In the genomic region with DNA sequence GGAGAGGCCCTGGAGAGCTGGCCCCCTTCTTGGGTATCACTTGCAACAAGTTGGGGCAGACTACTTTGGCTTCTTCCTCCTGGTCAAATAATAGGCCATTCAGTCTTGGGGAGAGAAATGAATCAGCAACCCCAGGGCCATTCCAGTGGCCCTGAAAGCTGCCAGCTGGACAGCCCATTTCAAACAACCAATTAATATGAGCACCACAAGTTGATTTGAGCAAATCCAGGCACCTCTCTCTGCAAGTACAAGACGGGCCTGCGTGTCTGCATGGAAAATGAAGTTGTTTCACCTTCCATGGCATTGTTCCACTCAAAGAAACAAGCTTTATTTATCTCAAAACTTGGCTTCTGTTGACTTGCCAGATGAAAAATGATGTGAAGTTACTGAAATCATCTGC, we compare ENCODE assay signal across 19 cellular contexts.
"Had no signal": no experiment of that assay in that cellular context is flagged by ENCODE, and none has a peak within 500 bp of the region (broad histone marks: within the 10 kb centered on the region; RNA-seq: fewer than 3 reads in every experiment).

No MANE protein-coding gene starts in this region.

- H3K9me3 ChIP-seq: pancreas had no signal

- H3K4me1 ChIP-seq: heart left ventricle, pancreas, psoas muscle, tibial artery had no signal

- H3K27me3 ChIP-seq: heart left ventricle, pancreas had no signal

- H3K27ac ChIP-seq: heart left ventricle, pancreas, psoas muscle, tibial artery had no signal

- H3K27ac Mint-ChIP-seq: activated CD8-positive, alpha-beta T cell treated with anti-CD3 and anti-CD28 coated beads, Interleukin-2, amount 10 ng/mL, durations not matched to agents 7 days and 5 days; activated naive CD4-positive, alpha-beta T cell treated with anti-CD3 and anti-CD28 coated beads, Interleukin-2, amount 50 U/mL, for 72 hours; nephron progenitor cell; stimulated activated effector memory CD8-positive, alpha-beta T cell treated with anti-CD3 and anti-CD28 coated beads, Interleukin-12 subunit alpha, Interleukin-12 subunit beta, amount 100 ng/mL, for 72 hours; stimulated activated naive CD8-positive, alpha-beta T cell treated with anti-CD3 and anti-CD28 coated beads, Interleukin-15, amount 100 ng/mL, for 72 hours had no signal

- H3K27me3 Mint-ChIP-seq: stimulated activated naive CD8-positive, alpha-beta T cell treated with anti-CD3 and anti-CD28 coated beads, Interleukin-15, amount 100 ng/mL, for 72 hours had no signal

- H3K36me3 ChIP-seq: heart left ventricle, pancreas, tibial artery had no signal

- H3K9me3 Mint-ChIP-seq: activated naive CD4-positive, alpha-beta T cell treated with anti-CD3 and anti-CD28 coated beads, Interleukin-2, amount 50 U/mL, for 72 hours; nephron progenitor cell; stimulated activated effector memory CD8-positive, alpha-beta T cell treated with anti-CD3 and anti-CD28 coated beads, Interleukin-12 subunit alpha, Interleukin-12 subunit beta, amount 100 ng/mL, for 72 hours; stimulated activated naive CD8-positive, alpha-beta T cell treated with anti-CD3 and anti-CD28 coated beads, Interleukin-15, amount 100 ng/mL, for 72 hours had no signal

- H3K4me3 ChIP-seq: heart left ventricle, pancreas, psoas muscle, tibial artery had no signal

- H3K4me3 Mint-ChIP-seq: activated CD8-positive, alpha-beta T cell treated with anti-CD3 and anti-CD28 coated beads, Interleukin-2, amount 10 ng/mL, durations not matched to agents 7 days and 5 days; nephron progenitor cell; stimulated activated effector memory CD8-positive, alpha-beta T cell treated with anti-CD3 and anti-CD28 coated beads, Interleukin-12 subunit alpha, Interleukin-12 subunit beta, amount 100 ng/mL, for 72 hours; stimulated activated naive CD8-positive, alpha-beta T cell treated with anti-CD3 and anti-CD28 coated beads, Interleukin-15, amount 100 ng/mL, for 72 hours had no signal

- H3K36me3 Mint-ChIP-seq: activated naive CD4-positive, alpha-beta T cell treated with anti-CD3 and anti-CD28 coated beads, Interleukin-2, amount 50 U/mL, for 72 hours; stimulated activated effector memory CD8-positive, alpha-beta T cell treated with anti-CD3 and anti-CD28 coated beads, Interleukin-12 subunit alpha, Interleukin-12 subunit beta, amount 100 ng/mL, for 72 hours had no signal

- DNase-seq: activated CD4-positive, alpha-beta T cell treated with anti-CD3 and anti-CD28 coated beads for 1 hour; activated CD4-positive, alpha-beta T cell treated with anti-CD3 and anti-CD28 coated beads, Interleukin-2, amount 50 U/mL, for 1 hour; activated CD8-positive, alpha-beta T cell treated with anti-CD3 and anti-CD28 coated beads, Interleukin-2, amount 10 ng/mL, durations not matched to agents 7 days and 5 days; activated T-cell treated with anti-CD3 and anti-CD28 coated beads, Interleukin-2, amount 50 U/mL, for 1 hour; dermis blood vessel endothelial cell; effector CD8-positive, alpha-beta T cell; heart left ventricle; left cardiac atrium; mesenchymal stem cell; nephron progenitor cell; pancreas; psoas muscle; right cardiac atrium; stimulated activated CD4-positive, alpha-beta T cell treated with anti-CD3 and anti-CD28 coated beads, Interleukin-1b, Interleukin-23, amount 100 ng/mL, for 48 hours; stimulated activated naive CD8-positive, alpha-beta T cell treated with anti-CD3 and anti-CD28 coated beads, Interleukin-15, amount 100 ng/mL, for 72 hours; T-helper 9 cell; tibial artery had no signal

- ATAC-seq: activated CD8-positive, alpha-beta T cell treated with anti-CD3 and anti-CD28 coated beads, Interleukin-2, amount 10 ng/mL, durations not matched to agents 7 days and 5 days; activated naive CD4-positive, alpha-beta T cell treated with anti-CD3 and anti-CD28 coated beads, Interleukin-2, amount 50 U/mL, for 72 hours; heart left ventricle; left cardiac atrium; pancreas; psoas muscle; stimulated activated effector memory CD8-positive, alpha-beta T cell treated with anti-CD3 and anti-CD28 coated beads, Interleukin-12 subunit alpha, Interleukin-12 subunit beta, amount 100 ng/mL, for 72 hours; stimulated activated naive CD8-positive, alpha-beta T cell treated with anti-CD3 and anti-CD28 coated beads, Interleukin-15, amount 100 ng/mL, for 72 hours had no signal
